ENCODE assay signal across 9 cellular contexts in genomic region chr2:86035883-86036789, GRCh38.
DNase-seq lines count a peak whose midpoint lies in the region; ATAC-seq and TF ChIP-seq lines count a peak whose summit lies in the region.
"Had no signal": no experiment of that assay in that cellular context is flagged by ENCODE, and none has a peak within 500 bp of the region (broad histone marks: within the 10 kb centered on the region; RNA-seq: fewer than 3 reads in every experiment).

No MANE protein-coding gene starts in this region.

- H3K36me3 Mint-ChIP-seq in activated CD8-positive, alpha-beta T cell treated with anti-CD3 and anti-CD28 coated beads for 36 hours (ENCODE audit: low read depth), result peaks cover 81% of the 10 kb centered on the region
- peaks cover 50% of the 10 kb centered on the region for H3K36me3 Mint-ChIP-seq in endothelial cell (ENCODE audit: low read depth, unreplicated experiment)

- ATAC-seq in GM18861 (IDR thresholded peaks at IDR 0.05; ENCODE audit: unreplicated experiment), result peak; percentile 57
- peak; percentile 77 for ATAC-seq in HG03095 (IDR thresholded peaks at IDR 0.05; ENCODE audit: unreplicated experiment)
- peak; percentile 55 for ATAC-seq in activated CD8-positive, alpha-beta T cell treated with anti-CD3 and anti-CD28 coated beads for 36 hours
- peak; percentile 59 for ATAC-seq in stimulated activated naive CD8-positive, alpha-beta T cell treated with anti-CD3 and anti-CD28 coated beads, Interleukin-15, Interleukin-2, amounts not matched to agents 100 U/mL and 50 U/mL, for 24 hours
- ATAC-seq: HCT116 had no signal

- peak overlapping the region; percentile 97 for H3K27ac Mint-ChIP-seq in activated CD8-positive, alpha-beta T cell treated with anti-CD3 and anti-CD28 coated beads for 36 hours
- H3K27ac Mint-ChIP-seq in endothelial cell (ENCODE audit: unreplicated experiment), result peak overlapping the region; percentile 98

- H3K36me3 ChIP-seq in mucosa of stomach (ENCODE audit: control insufficient read depth, insufficient read depth, low read length), result peaks cover 11% of the 10 kb centered on the region

- intact Hi-C loops in activated CD8-positive, alpha-beta T cell treated with anti-CD3 and anti-CD28 coated beads for 36 hours (cut with micrococcal nuclease), result loop anchor here (2.0 to 5.0 kb wide), 3 partner anchors 39 to 209 kb away; no protein-coding TSS in a partner anchor

- H3K27me3 Mint-ChIP-seq in activated CD8-positive, alpha-beta T cell treated with anti-CD3 and anti-CD28 coated beads for 36 hours, result no peaks in the 10 kb centered on the region
- H3K27me3 Mint-ChIP-seq in endothelial cell (ENCODE audit: unreplicated experiment), result peaks cover 7% of the 10 kb centered on the region

- peaks cover 77% of the 10 kb centered on the region for H3K4me1 Mint-ChIP-seq in activated CD8-positive, alpha-beta T cell treated with anti-CD3 and anti-CD28 coated beads for 36 hours (ENCODE audit: low read depth)
- H3K4me1 Mint-ChIP-seq in endothelial cell (ENCODE audit: unreplicated experiment), result peaks cover 58% of the 10 kb centered on the region

- POLR2A ChIA-PET in AG04450 (lab: Yijun Ruan, JAX), result interaction anchor here (0.6 to 2.7 kb wide), 8 partner anchors 14 to 384 kb away, joined by 3 to 25 read pairs (median 4); partner anchors contain the start of gene ST3GAL5
- POLR2A ChIA-PET in activated CD8-positive, alpha-beta T cell treated with anti-CD3 and anti-CD28 coated beads for 36 hours (lab: Charles Lee), result interaction anchor here (0.6 to 3.1 kb wide), 9 partner anchors 8 to 219 kb away, joined by 3 to 19 read pairs (median 3); partner anchors contain the start of gene ST3GAL5

- CTCF ChIA-PET in AG04450 (lab: Charles Lee), result interaction anchor here (0.6 to 3.7 kb wide), 10 partner anchors 17 to 399 kb away, joined by 3 to 28 read pairs (median 4); partner anchors contain the start of gene ST3GAL5
- CTCF ChIA-PET in activated CD8-positive, alpha-beta T cell treated with anti-CD3 and anti-CD28 coated beads for 36 hours (lab: Charles Lee), result interaction anchor here (0.8 to 4.3 kb wide), 22 partner anchors 8 to 224 kb away, joined by 3 to 63 read pairs (median 4); partner anchors contain the start of genes IMMT, POLR1A, PTCD3 and ST3GAL5

- H3K9ac ChIP-seq in mucosa of stomach (ENCODE audit: low read length), result peak overlapping the region; percentile 51

- H3K4me3 ChIP-seq in AG04450 (ENCODE audit: low read depth, low read length) (0 out of 2 replicates have a peak overlapping the region, but pooled peaks have one; percentile 4), mucosa of stomach (ENCODE audit: low read length) (no peak overlapping the region)

- H3K27me3 ChIP-seq in AG04450 (ENCODE audit: control insufficient read depth, insufficient read depth, low read length) (no peaks in the 10 kb centered on the region), mucosa of stomach (ENCODE audit: control insufficient read depth, insufficient read depth, low read length) (no peaks in the 10 kb centered on the region)

- H3K9me3 Mint-ChIP-seq in activated CD8-positive, alpha-beta T cell treated with anti-CD3 and anti-CD28 coated beads for 36 hours, result no peaks in the 10 kb centered on the region
- no peaks in the 10 kb centered on the region for H3K9me3 Mint-ChIP-seq in endothelial cell (ENCODE audit: unreplicated experiment)

- DNase-seq in AG04450 (ENCODE audit: low read depth, low spot score), result peak; percentile 76
- peak; percentile 64 for DNase-seq in NCI-H226
- peak; percentile 86 for DNase-seq in activated CD8-positive, alpha-beta T cell treated with anti-CD3 and anti-CD28 coated beads for 36 hours
- DNase-seq in endothelial cell (ENCODE audit: low spot score), result peak; percentile 42
- peak; percentile 76 for DNase-seq in stimulated activated naive CD8-positive, alpha-beta T cell treated with anti-CD3 and anti-CD28 coated beads, Interleukin-15, Interleukin-2, amounts not matched to agents 100 U/mL and 50 U/mL, for 24 hours

- TF ChIP-seq CTCF in AG04450 (IDR thresholded peaks at IDR 0.05; ENCODE audit: low read depth, low read length) (peak; percentile 47), endothelial cell (IDR thresholded peaks at IDR 0.05; ENCODE audit: unreplicated experiment) (no peak)
- TF ChIP-seq CTCF in activated CD8-positive, alpha-beta T cell treated with anti-CD3 and anti-CD28 coated beads for 36 hours (IDR thresholded peaks at IDR 0.05), result no peak

- H3K4me3 Mint-ChIP-seq in activated CD8-positive, alpha-beta T cell treated with anti-CD3 and anti-CD28 coated beads for 36 hours, result peak overlapping the region; percentile 63
- H3K4me3 Mint-ChIP-seq in endothelial cell (ENCODE audit: unreplicated experiment), result no peak overlapping the region

- peaks cover 36% of the 10 kb centered on the region for H3K4me1 ChIP-seq in mucosa of stomach (ENCODE audit: control insufficient read depth, insufficient read depth, low read length)

- H3K9me3 ChIP-seq in AG04450 (ENCODE audit: control insufficient read depth, insufficient read depth, low read length) (no peaks in the 10 kb centered on the region), mucosa of stomach (ENCODE audit: control insufficient read depth, low read length) (no peaks in the 10 kb centered on the region)

- peak overlapping the region; percentile 96 for H3K27ac ChIP-seq in AG04450 (ENCODE audit: low read depth, low read length)
